Comparison of ENCODE assay signal across 16 cellular contexts in the genomic region with DNA sequence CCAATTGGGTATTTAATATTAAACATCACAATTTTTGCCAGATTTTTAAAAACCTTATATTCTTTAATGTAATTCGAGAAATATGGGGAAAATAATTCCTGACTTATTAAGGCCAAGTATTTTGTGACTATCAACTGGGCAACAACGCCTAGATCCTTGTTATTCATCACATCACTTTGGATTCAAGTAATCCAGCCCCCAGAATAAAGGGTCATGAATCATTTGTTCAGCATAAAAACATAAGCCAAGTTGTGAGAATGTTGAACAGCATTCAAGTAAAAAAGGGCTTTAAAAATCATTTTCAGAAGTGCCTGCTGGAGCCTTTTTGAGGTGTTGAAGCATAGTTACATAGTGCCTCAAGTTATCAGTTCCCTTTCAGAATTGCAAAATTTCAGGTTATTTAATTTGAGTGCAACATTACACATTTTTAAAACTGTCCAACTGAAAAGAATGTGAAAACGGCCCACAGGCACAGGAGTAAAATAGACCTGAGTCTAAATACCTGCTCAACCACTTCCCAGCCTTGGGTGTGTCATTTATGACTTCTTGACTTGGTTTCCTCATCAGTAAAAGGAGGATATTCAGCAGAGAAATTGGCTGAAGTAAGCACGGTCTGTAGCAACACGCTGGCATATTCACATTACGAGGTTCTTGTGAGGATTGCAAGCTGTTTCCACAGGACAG. TPM values are rescaled to one million over a fixed set of nuclear protein-coding genes. Genes with fewer than 3 reads are reported as not detected.
DNase-seq lines count a peak whose midpoint lies in the region; ATAC-seq and TF ChIP-seq lines count a peak whose summit lies in the region.
"Had no signal": no experiment of that assay in that cellular context is flagged by ENCODE, and none has a peak within 500 bp of the region (broad histone marks: within the 10 kb centered on the region; RNA-seq: fewer than 3 reads in every experiment).

No MANE protein-coding gene starts in this region.

- H3K4me1 ChIP-seq in lower lobe of right lung: peaks cover 88% of the 10 kb centered on the region
- peaks cover 0 to 100% (median 69%) of the 10 kb centered on the region in 4 donors for H3K4me1 ChIP-seq in tibial artery

- POLR2A ChIA-PET in RWPE1 (lab: Yijun Ruan, JAX; ENCODE audit: low non-redundant PET): no interaction called here

- intact Hi-C loops in lower lobe of right lung (cut with DNase I) (no loop called here), tibial artery (cut with DNase I; ENCODE audit: low total_unique reads) (no loop called here)

- H3K27me3 ChIP-seq in lower lobe of right lung (ENCODE audit: low read depth) (no peaks in the 10 kb centered on the region), tibial artery (no peaks in the 10 kb centered on the region)
- H3K27me3 ChIP-seq: SJCRH30 had no signal

- DNase-seq in RWPE1 (ENCODE audit: low spot score): peak; percentile 45
- no peak for DNase-seq in lower lobe of right lung
- no peak for DNase-seq in tibial artery
- no peak for DNase-seq in NCI-H748 (lab: John Stamatoyannopoulos, UW; ENCODE audit: unreplicated experiment)
- DNase-seq in NCI-H526 (lab: John Stamatoyannopoulos, UW): no peak
- DNase-seq in DMS 273 treated with DMSO at 0.1 percent for 48 hours (lab: John Stamatoyannopoulos, UW): no peak
- DNase-seq: CD4-positive, CD25-positive, alpha-beta regulatory T cell; effector CD4-positive, alpha-beta T cell; midbrain; NCI-H1417; NCI-H748 treated with DMSO at 0.1 percent for 48 hours; SJCRH30; stimulated activated CD4-positive, alpha-beta T cell treated with anti-CD3 and anti-CD28 coated beads, Interleukin-4, amount 100 ng/mL, for 4 hours; stimulated activated naive CD4-positive, alpha-beta T cell had no signal

- H3K27ac ChIP-seq in RWPE1 (peak overlapping the region; percentile 75), lower lobe of right lung (peak overlapping the region; percentile 7), tibial artery (peak overlapping the region; percentile 47 to 68)
- H3K27ac ChIP-seq: SJCRH30 had no signal

- ATAC-seq in esophagus mucosa (peak; percentile 89), lower lobe of right lung (peak; percentile 53 to 58), GM18867 (IDR thresholded peaks at IDR 0.05; ENCODE audit: unreplicated experiment) (no peak)

- no peak for TF ChIP-seq CTCF in RWPE1 (conservative IDR thresholded peaks at IDR 0.05; ENCODE audit: low read depth)
- TF ChIP-seq CTCF in lower lobe of right lung (IDR thresholded peaks at IDR 0.05): no peak
- no peak for TF ChIP-seq CTCF in tibial artery (IDR thresholded peaks at IDR 0.05)

- CTCF ChIA-PET in RWPE1 (lab: Yijun Ruan, JAX): no interaction called here

- H3K9me3 ChIP-seq in lower lobe of right lung (no peaks in the 10 kb centered on the region), tibial artery (no peaks in the 10 kb centered on the region)
- H3K9me3 ChIP-seq: SJCRH30 had no signal

- peaks cover 17% of the 10 kb centered on the region for H3K36me3 ChIP-seq in lower lobe of right lung
- H3K36me3 ChIP-seq in tibial artery: no peaks in the 10 kb centered on the region

- H3K4me3 ChIP-seq in lower lobe of right lung: no peak overlapping the region
- no peak overlapping the region for H3K4me3 ChIP-seq in tibial artery
- H3K4me3 ChIP-seq: SJCRH30 had no signal

RNA-seq across cellular contexts. Expression of gene MBNL2, which starts 56.4 kb away (rescaled TPM):
- 28.1 TPM for total RNA-seq in esophagus mucosa
- 58.2 TPM for total RNA-seq in lower lobe of right lung

Comparison
In these comparisons a context has a peak if more than half of its experiments do, and no peak if none do; other contexts are left out.
1. H3K27ac ChIP-seq: peak in every context shown above with its lines; median percentile 75 in RWPE1; 58 in tibial artery; 7 in lower lobe of right lung.